8 cellular contexts compared by ENCODE assay signal in genomic region chr19:29606420-29606747, GRCh38. TPM values are rescaled to one million over a fixed set of nuclear protein-coding genes. Genes with fewer than 3 reads are reported as not detected.
A peak's percentile ranks its signal among the peaks of the same experiment; 100 is the strongest.
DNase-seq lines count a peak whose midpoint lies in the region; ATAC-seq and TF ChIP-seq lines count a peak whose summit lies in the region.

No MANE protein-coding gene starts in this region.

- H3K36me3 ChIP-seq in BLaER1 treated with 17β-estradiol and CSF1 and Interleukin-3, amounts not matched to agents 10 nM and 100 nM = peaks cover 11 to 28% (median 22%) of the 10 kb centered on the region in 11 experiments
- no peaks in the 10 kb centered on the region for H3K36me3 ChIP-seq in hepatocyte (replicated peaks; ENCODE audit: insufficient read depth, low read depth)

- TF ChIP-seq CTCF in activated CD8-positive, alpha-beta T cell treated with anti-CD3 and anti-CD28 coated beads for 36 hours (IDR thresholded peaks at IDR 0.05) = no peak
- TF ChIP-seq CTCF in hepatocyte (IDR thresholded peaks at IDR 0.05; ENCODE audit: poor library complexity) = no peak

- H4K20me1 ChIP-seq in BLaER1 treated with 17β-estradiol and CSF1 and Interleukin-3, amounts not matched to agents 10 nM and 100 nM = peaks cover 0 to 6% (median 0%) of the 10 kb centered on the region in 11 experiments; a peak in 4 of 22 replicates
- H4K20me1 ChIP-seq in hepatocyte (ENCODE audit: insufficient read depth, poor library complexity, severe bottlenecking) = no peaks in the 10 kb centered on the region

- H3K4me3 ChIP-seq in BLaER1 treated with 17β-estradiol and CSF1 and Interleukin-3, amounts not matched to agents 10 nM and 100 nM = peak overlapping the region; percentile 76 to 96 (median 84)
- peak overlapping the region; percentile 65 for H3K4me3 ChIP-seq in hepatocyte

- ATAC-seq in HG02588 (IDR thresholded peaks at IDR 0.05; ENCODE audit: unreplicated experiment) = peak; percentile 23
- ATAC-seq in activated CD8-positive, alpha-beta T cell treated with anti-CD3 and anti-CD28 coated beads for 36 hours = peak; percentile 28
- peak; percentile 32 for ATAC-seq in stimulated activated memory B cell treated with anti-CD40 and anti-IgM and Interleukin-4, amounts not matched to agents 10 μg/mL and 1 μg/mL and 100 μg/mL, for 72 hours

- intact Hi-C loops in activated CD8-positive, alpha-beta T cell treated with anti-CD3 and anti-CD28 coated beads for 36 hours (cut with micrococcal nuclease) = no loop called here

- H3K4me1 Mint-ChIP-seq in activated CD8-positive, alpha-beta T cell treated with anti-CD3 and anti-CD28 coated beads for 36 hours (ENCODE audit: low read depth) = peaks cover 28% of the 10 kb centered on the region
- H3K4me1 Mint-ChIP-seq in stimulated activated memory B cell treated with anti-CD40 and anti-IgM and Interleukin-4, amounts not matched to agents 10 μg/mL and 1 μg/mL and 100 μg/mL, for 72 hours = peaks cover 33% of the 10 kb centered on the region

- H3K79me2 ChIP-seq in hepatocyte = peaks cover 16% of the 10 kb centered on the region

- no peaks in the 10 kb centered on the region for H3K9me2 ChIP-seq in hepatocyte (replicated peaks; ENCODE audit: insufficient read depth)

- WGBS in hepatocyte (ENCODE audit: low lambda C conversion rate, missing lambda C conversion rate) = 7% methylated on average over 12 of the region's 12 CpGs

- peak overlapping the region; percentile 85 for H2AFZ ChIP-seq in hepatocyte

- H3K27ac Mint-ChIP-seq in activated CD8-positive, alpha-beta T cell treated with anti-CD3 and anti-CD28 coated beads for 36 hours = peak overlapping the region; percentile 100
- peak overlapping the region; percentile 99 for H3K27ac Mint-ChIP-seq in stimulated activated memory B cell treated with anti-CD40 and anti-IgM and Interleukin-4, amounts not matched to agents 10 μg/mL and 1 μg/mL and 100 μg/mL, for 72 hours

- H3K9me3 ChIP-seq in BLaER1 treated with 17β-estradiol and CSF1 and Interleukin-3, amounts not matched to agents 10 nM and 100 nM (replicated peaks in 1 of 11) = no peaks in the 10 kb centered on the region
- H3K9me3 ChIP-seq in hepatocyte (ENCODE audit: low read depth) = no peaks in the 10 kb centered on the region

- H3K4me2 ChIP-seq in BLaER1 treated with 17β-estradiol and CSF1 and Interleukin-3, amounts not matched to agents 10 nM and 100 nM = peak overlapping the region; percentile 81 to 95 (median 86)
- H3K4me2 ChIP-seq in hepatocyte = peak overlapping the region; percentile 91

- H3K4me3 Mint-ChIP-seq in activated CD8-positive, alpha-beta T cell treated with anti-CD3 and anti-CD28 coated beads for 36 hours = peak overlapping the region; percentile 96
- peak overlapping the region; percentile 100 for H3K4me3 Mint-ChIP-seq in stimulated activated memory B cell treated with anti-CD40 and anti-IgM and Interleukin-4, amounts not matched to agents 10 μg/mL and 1 μg/mL and 100 μg/mL, for 72 hours

- no peak for DNase-seq in activated CD8-positive, alpha-beta T cell treated with anti-CD3 and anti-CD28 coated beads for 36 hours
- DNase-seq in hepatocyte (ENCODE audit: low spot score) (no peak), CD1c-positive myeloid dendritic cell (ENCODE audit: extremely low spot score) (no peak), islet precursor cell (no peak)
- no peak for DNase-seq in activated effector memory CD4-positive, alpha-beta T cell treated with Interleukin-2 at 50 U/mL for 16 hours

- H3K9ac ChIP-seq in BLaER1 treated with 17β-estradiol and CSF1 and Interleukin-3, amounts not matched to agents 10 nM and 100 nM = peak overlapping the region; percentile 88 to 95 (median 92)

- H3K27me3 Mint-ChIP-seq in activated CD8-positive, alpha-beta T cell treated with anti-CD3 and anti-CD28 coated beads for 36 hours = no peaks in the 10 kb centered on the region
- no peaks in the 10 kb centered on the region for H3K27me3 Mint-ChIP-seq in stimulated activated memory B cell treated with anti-CD40 and anti-IgM and Interleukin-4, amounts not matched to agents 10 μg/mL and 1 μg/mL and 100 μg/mL, for 72 hours

- peaks cover 26 to 38% (median 33%) of the 10 kb centered on the region in 10 experiments for H3K4me1 ChIP-seq in BLaER1 treated with 17β-estradiol and CSF1 and Interleukin-3, amounts not matched to agents 10 nM and 100 nM
- peaks cover 10% of the 10 kb centered on the region for H3K4me1 ChIP-seq in hepatocyte (ENCODE audit: insufficient read depth)

- H3K36me3 Mint-ChIP-seq in activated CD8-positive, alpha-beta T cell treated with anti-CD3 and anti-CD28 coated beads for 36 hours (ENCODE audit: low read depth) = peaks cover 17% of the 10 kb centered on the region
- H3K36me3 Mint-ChIP-seq in stimulated activated memory B cell treated with anti-CD40 and anti-IgM and Interleukin-4, amounts not matched to agents 10 μg/mL and 1 μg/mL and 100 μg/mL, for 72 hours = peaks cover 16% of the 10 kb centered on the region

- H3K27me3 ChIP-seq in BLaER1 treated with 17β-estradiol and CSF1 and Interleukin-3, amounts not matched to agents 10 nM and 100 nM = no peaks in the 10 kb centered on the region
- no peaks in the 10 kb centered on the region for H3K27me3 ChIP-seq in hepatocyte

- H3K27ac ChIP-seq in BLaER1 treated with 17β-estradiol and CSF1 and Interleukin-3, amounts not matched to agents 10 nM and 100 nM = peak overlapping the region; percentile 90 to 96 (median 94)
- peak overlapping the region; percentile 36 for H3K27ac ChIP-seq in hepatocyte

- CTCF ChIA-PET in activated CD8-positive, alpha-beta T cell treated with anti-CD3 and anti-CD28 coated beads for 36 hours (lab: Charles Lee) = interaction anchor here (1.0 to 8.9 kb wide), 11 partner anchors 8 to 153 kb away, joined by 3 to 217 read pairs (median 6); partner anchors contain the start of genes C19orf12 and PLEKHF1

- H3K9me3 Mint-ChIP-seq in activated CD8-positive, alpha-beta T cell treated with anti-CD3 and anti-CD28 coated beads for 36 hours = no peaks in the 10 kb centered on the region
- H3K9me3 Mint-ChIP-seq in stimulated activated memory B cell treated with anti-CD40 and anti-IgM and Interleukin-4, amounts not matched to agents 10 μg/mL and 1 μg/mL and 100 μg/mL, for 72 hours = no peaks in the 10 kb centered on the region

- POLR2A ChIA-PET in activated CD8-positive, alpha-beta T cell treated with anti-CD3 and anti-CD28 coated beads for 36 hours (lab: Charles Lee) = interaction anchor here (0.8 to 3.7 kb wide), 20 partner anchors 8 to 119 kb away, joined by 3 to 36 read pairs (median 8); partner anchors contain the start of genes C19orf12 and PLEKHF1

RNA-seq across cellular contexts. Expression of gene POP4, which starts 0.3 kb away (rescaled TPM):
- 10 to 100 TPM; 84.7 to 89.5 TPM for total RNA-seq in activated CD8-positive, alpha-beta T cell treated with anti-CD3 and anti-CD28 coated beads for 36 hours
- 68.9 and 69.5 TPM in 2 replicates for total RNA-seq in hepatocyte
- 91.8 and 111 TPM in 2 replicates for polyA plus RNA-seq in hepatocyte

RNA-seq across cellular contexts. Expression of gene PLEKHF1, which starts 58.9 kb away (rescaled TPM):
- 10 to 100 TPM; 30.4 to 31.7 TPM for total RNA-seq in activated CD8-positive, alpha-beta T cell treated with anti-CD3 and anti-CD28 coated beads for 36 hours
- 2.7 TPM in 2 replicates for total RNA-seq in hepatocyte
- polyA plus RNA-seq in hepatocyte = 2.4 and 5.8 TPM in 2 replicates
